In genomic region chr1:209827384-209828261, GRCh38 we compare ENCODE assay signal across 8 cellular contexts. TPM values are rescaled to one million over a fixed set of nuclear protein-coding genes. Genes with fewer than 3 reads are reported as not detected.
DNase-seq lines count a peak whose midpoint lies in the region; ATAC-seq and TF ChIP-seq lines count a peak whose summit lies in the region.

UTP25 (plus strand) TSS chr1:209827972; CDS start chr1:209828064, 92 bp downstream.

- H2AFZ ChIP-seq in MM.1S (ENCODE audit: low read length) (peak within 1 kb of the TSS; percentile 89), neural progenitor cell (replicated peaks) (peak within 1 kb of the TSS; percentile 99)

- ATAC-seq in foreskin keratinocyte = peak; percentile 40

- H3K9me3 ChIP-seq in MM.1S (replicated peaks; ENCODE audit: insufficient read depth, low read length) = no peaks in the 10 kb centered on the region
- H3K9me3 ChIP-seq in neural progenitor cell (ENCODE audit: low read depth) = no peaks in the 10 kb centered on the region

- H3F3A ChIP-seq in MM.1S (ENCODE audit: insufficient read depth, low read length) (peaks cover 4% of the 10 kb centered on the region; the same call in 1 of the 2 replicates), neural progenitor cell (ENCODE audit: low read depth) (peaks cover 4% of the 10 kb centered on the region)

- peak; percentile 82 for TF ChIP-seq CTCF in MM.1S (IDR thresholded peaks at IDR 0.05; ENCODE audit: low read length)
- TF ChIP-seq CTCF in foreskin keratinocyte (conservative IDR thresholded peaks at IDR 0.05) = peak; percentile 90
- peak; percentile 68 for TF ChIP-seq CTCF in neural progenitor cell (IDR thresholded peaks at IDR 0.05)

- DNase-seq in GF-D8 (lab: John Stamatoyannopoulos, UW) (peak; percentile 91), HCEC 1CT (peak; percentile 97), MM.1S (peak; percentile 99), SIG-M5 (lab: John Stamatoyannopoulos, UW) (peak; percentile 93), activated gamma-delta T cell (lab: John Stamatoyannopoulos, UW) (peak; percentile 34), foreskin keratinocyte (peak; percentile 85 to 93), neural progenitor cell (ENCODE audit: low spot score) (peak; percentile 96), stromal cell of bone marrow (ENCODE audit: low read depth) (peak; percentile 93)

- H3K9ac ChIP-seq in MM.1S (ENCODE audit: low read length) = peak within 1 kb of the TSS; percentile 70
- no peak within 1 kb of the TSS for H3K9ac ChIP-seq in neural progenitor cell

- H4K20me1 ChIP-seq in MM.1S (ENCODE audit: insufficient read depth, low read length) = no peaks in the 10 kb centered on the region
- no peaks in the 10 kb centered on the region for H4K20me1 ChIP-seq in neural progenitor cell (ENCODE audit: low read depth)

- H3K4me3 ChIP-seq in MM.1S (ENCODE audit: low read length) = peak within 1 kb of the TSS; percentile 97
- peak within 1 kb of the TSS; percentile 94 for H3K4me3 ChIP-seq in neural progenitor cell

- H3K36me3 ChIP-seq in MM.1S (replicated peaks; ENCODE audit: insufficient read depth, low read length) = peaks cover 11% of the 10 kb centered on the region; the same call in 1 of the 2 replicates
- peaks cover 6% of the 10 kb centered on the region for H3K36me3 ChIP-seq in neural progenitor cell

- H3K27ac Mint-ChIP-seq in neural progenitor cell = peak within 1 kb of the TSS; percentile 83

- peaks cover 38% of the 10 kb centered on the region for H3K79me2 ChIP-seq in MM.1S (ENCODE audit: low read length)
- H3K79me2 ChIP-seq in neural progenitor cell (ENCODE audit: low read depth) = peaks cover 19% of the 10 kb centered on the region

- peak within 1 kb of the TSS; percentile 96 for H3K4me3 Mint-ChIP-seq in neural progenitor cell

- peaks cover 6% of the 10 kb centered on the region for H3K27me3 Mint-ChIP-seq in neural progenitor cell (ENCODE audit: insufficient read depth, low read depth)

- H3K36me3 Mint-ChIP-seq in neural progenitor cell = no peaks in the 10 kb centered on the region

- H3K4me1 ChIP-seq in MM.1S (ENCODE audit: low read length) (no peaks in the 10 kb centered on the region), foreskin keratinocyte (peaks cover 43% of the 10 kb centered on the region), neural progenitor cell (no peaks in the 10 kb centered on the region)

- H3K27me3 ChIP-seq in MM.1S (replicated peaks; ENCODE audit: insufficient read depth, low read length) (0 out of 2 replicates have a peak, but pooled peaks cover under 1% of the 10 kb centered on the region), foreskin keratinocyte (no peaks in the 10 kb centered on the region), neural progenitor cell (peaks cover 12% of the 10 kb centered on the region)

- no peaks in the 10 kb centered on the region for H3K9me3 Mint-ChIP-seq in neural progenitor cell

- H3K27ac ChIP-seq in MM.1S (ENCODE audit: low read length) (peak within 1 kb of the TSS; percentile 62; the same call in 1 of the 2 replicates), foreskin keratinocyte (peak within 1 kb of the TSS; percentile 100), neural progenitor cell (no peak within 1 kb of the TSS)

- H3K9me2 ChIP-seq in MM.1S (replicated peaks; ENCODE audit: insufficient read depth, low read length) = no peaks in the 10 kb centered on the region

- H3K4me1 Mint-ChIP-seq in neural progenitor cell = peaks cover 15% of the 10 kb centered on the region

- peak within 1 kb of the TSS; percentile 49 for H3K4me2 ChIP-seq in MM.1S (ENCODE audit: low read depth, low read length)
- peak within 1 kb of the TSS; percentile 86 for H3K4me2 ChIP-seq in neural progenitor cell

RNA-seq across cellular contexts. Expression of gene UTP25, which starts in this region (rescaled TPM):
- total RNA-seq in foreskin keratinocyte (9.0 and 9.2 TPM in 2 replicates), neural progenitor cell (ENCODE audit: low replicate concordance) (5.9 and 6.4 TPM in 2 replicates)
- 3.2 and 3.7 TPM in 2 replicates for polyA plus RNA-seq in foreskin keratinocyte

Comparison
In these comparisons a context has a peak if more than half of its experiments do, and no peak if none do; other contexts are left out.
1. DNase-seq: peak in every context shown above with its lines; median percentile 99 in MM.1S; 97 in HCEC 1CT; 96 in neural progenitor cell; 93 in SIG-M5; 93 in stromal cell of bone marrow; 91 in GF-D8; 89 in foreskin keratinocyte; 34 in activated gamma-delta T cell.